In genomic region chr3:122151480-122151879, GRCh38 we compare ENCODE assay signal across 23 cellular contexts. TPM values are rescaled to one million over a fixed set of nuclear protein-coding genes. Genes with fewer than 3 reads are reported as not detected.
"Had no signal": no experiment of that assay in that cellular context is flagged by ENCODE, and none has a peak within 500 bp of the region (broad histone marks: within the 10 kb centered on the region; RNA-seq: fewer than 3 reads in every experiment).

No MANE protein-coding gene starts in this region.

- H3K27me3 ChIP-seq: cardiac muscle cell, gastroesophageal sphincter, heart right ventricle, neutrophil, sigmoid colon, thyroid gland had no signal

- ATAC-seq: activated CD4-positive, alpha-beta T cell treated with anti-CD3 and anti-CD28 coated beads for 36 hours; activated naive CD4-positive, alpha-beta T cell treated with anti-CD3 and anti-CD28 coated beads, Interleukin-2, amount 50 U/mL, for 72 hours; gastroesophageal sphincter; heart right ventricle; left colon; lower lobe of right lung; natural killer cell treated with Interleukin-12 subunit alpha and Interleukin-12 subunit beta and Interleukin-15 and Interleukin-18, amount 100 ng/mL, for 72 hours; stimulated activated naive B cell treated with anti-CD40 and anti-IgM and Interleukin-4, amounts not matched to agents 10 μg/mL and 1 μg/mL and 100 μg/mL, for 72 hours; WTC11 had no signal

- H3K27me3 Mint-ChIP-seq: activated CD4-positive, alpha-beta T cell treated with anti-CD3 and anti-CD28 coated beads for 36 hours; dendritic cell treated with granulocyte-macrophage colony-stimulating factor and Interleukin-4, amounts not matched to agents 40 ng/mL and 50 ng/mL, for 4 days; natural killer cell treated with Interleukin-12 subunit alpha and Interleukin-12 subunit beta and Interleukin-15 and Interleukin-18, amount 100 ng/mL, for 72 hours; stimulated activated naive B cell treated with anti-CD40 and anti-IgM and Interleukin-4, amounts not matched to agents 10 μg/mL and 1 μg/mL and 100 μg/mL, for 72 hours had no signal

- DNase-seq: activated CD4-positive, alpha-beta T cell treated with anti-CD3 and anti-CD28 coated beads for 36 hours; activated CD4-positive, alpha-beta T cell treated with anti-CD3 and anti-CD28 coated beads, Interleukin-2, amount 50 U/mL, for 48 hours; activated gamma-delta T cell treated with Interleukin-2 at 50 U/mL for 16 hours; amniotic stem cell; effector memory CD4-positive, alpha-beta T cell; heart right ventricle; immature natural killer cell; left colon; lower lobe of right lung; sigmoid colon; stimulated activated CD4-positive, alpha-beta T cell treated with anti-CD3 and anti-CD28 coated beads, Interleukin-4, amount 100 ng/mL, for 24 hours; stimulated activated naive B cell treated with anti-CD40 and anti-IgM and Interleukin-4, amounts not matched to agents 10 μg/mL and 1 μg/mL and 100 μg/mL, for 72 hours; thyroid gland had no signal

- H3K36me3 Mint-ChIP-seq: mesothelial cell of epicardium had no signal

- H3K27ac ChIP-seq: cardiac muscle cell, gastroesophageal sphincter, heart right ventricle, lower lobe of right lung, neutrophil, parathyroid adenoma, sigmoid colon, thyroid gland had no signal

- H3K9ac ChIP-seq: parathyroid adenoma had no signal

- H3K79me2 ChIP-seq: parathyroid adenoma had no signal

- H2AFZ ChIP-seq: parathyroid adenoma had no signal

- H3K4me3 Mint-ChIP-seq: activated CD4-positive, alpha-beta T cell treated with anti-CD3 and anti-CD28 coated beads for 36 hours; dendritic cell treated with granulocyte-macrophage colony-stimulating factor and Interleukin-4, amounts not matched to agents 40 ng/mL and 50 ng/mL, for 4 days; immature natural killer cell; mesothelial cell of epicardium; natural killer cell treated with Interleukin-12 subunit alpha and Interleukin-12 subunit beta and Interleukin-15 and Interleukin-18, amount 100 ng/mL, for 72 hours; stimulated activated naive B cell treated with anti-CD40 and anti-IgM and Interleukin-4, amounts not matched to agents 10 μg/mL and 1 μg/mL and 100 μg/mL, for 72 hours; WTC11 had no signal

- H3K4me1 ChIP-seq: gastroesophageal sphincter, heart right ventricle, lower lobe of right lung, sigmoid colon, thyroid gland had no signal

- H3K36me3 ChIP-seq: cardiac muscle cell, gastroesophageal sphincter, heart right ventricle, lower lobe of right lung, neutrophil, sigmoid colon, thyroid gland had no signal

- H3K9me3 ChIP-seq: thyroid gland had no signal

- H3K4me1 Mint-ChIP-seq: immature natural killer cell, mesothelial cell of epicardium, WTC11 had no signal

- H3K4me3 ChIP-seq: cardiac muscle cell, gastroesophageal sphincter, heart right ventricle, lower lobe of right lung, sigmoid colon, thyroid gland had no signal

- H3K27ac Mint-ChIP-seq: activated CD4-positive, alpha-beta T cell treated with anti-CD3 and anti-CD28 coated beads for 36 hours; activated naive CD4-positive, alpha-beta T cell treated with anti-CD3 and anti-CD28 coated beads, Interleukin-2, amount 50 U/mL, for 72 hours; dendritic cell treated with granulocyte-macrophage colony-stimulating factor and Interleukin-4, amounts not matched to agents 40 ng/mL and 50 ng/mL, for 4 days; immature natural killer cell; mesothelial cell of epicardium; natural killer cell treated with Interleukin-12 subunit alpha and Interleukin-12 subunit beta and Interleukin-15 and Interleukin-18, amount 100 ng/mL, for 72 hours; stimulated activated naive B cell treated with anti-CD40 and anti-IgM and Interleukin-4, amounts not matched to agents 10 μg/mL and 1 μg/mL and 100 μg/mL, for 72 hours; WTC11 had no signal

RNA-seq across cellular contexts. Expression of gene CASR, which starts 32.0 kb away (rescaled TPM):
- total RNA-seq: activated naive CD4-positive, alpha-beta T cell treated with anti-CD3 and anti-CD28 coated beads, Interleukin-2, amount 50 U/mL, for 72 hours; chondrocyte; heart right ventricle; lower lobe of right lung; natural killer cell treated with Interleukin-12 subunit alpha and Interleukin-12 subunit beta and Interleukin-15 and Interleukin-18, amount 100 ng/mL, for 72 hours had no signal
- polyA plus RNA-seq: cardiac muscle cell, heart right ventricle, immature natural killer cell had no signal
